Comparison of ENCODE assay signal across 18 cellular contexts in the genomic region with DNA sequence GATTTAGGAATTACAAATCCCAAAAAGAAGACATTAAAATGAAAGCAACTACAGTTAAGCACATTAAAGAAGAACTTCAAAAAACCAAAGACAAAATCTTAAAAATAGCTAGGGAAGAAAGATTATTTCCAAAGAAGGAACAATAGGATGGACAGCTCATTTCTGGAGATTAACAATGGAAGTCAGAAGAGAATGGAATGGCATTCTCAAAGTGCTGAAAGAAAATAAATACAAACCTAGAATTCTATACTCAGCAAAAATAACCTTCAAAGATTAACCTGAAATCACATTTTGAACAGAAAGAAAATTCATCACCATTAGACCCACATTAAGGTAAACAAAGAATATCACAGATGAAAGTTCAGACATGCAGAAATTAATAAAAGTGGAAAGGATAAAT.
DNase-seq lines count a peak whose midpoint lies in the region; ATAC-seq, FAIRE-seq and TF ChIP-seq lines count a peak whose summit lies in the region.
"Had no signal": no experiment of that assay in that cellular context is flagged by ENCODE, and none has a peak within 500 bp of the region (broad histone marks: within the 10 kb centered on the region; RNA-seq: fewer than 3 reads in every experiment).

No MANE protein-coding gene starts in this region.

- no peaks in the 10 kb centered on the region for H3K4me1 ChIP-seq in GM23248 (ENCODE audit: insufficient read depth)
- no peaks in the 10 kb centered on the region for H3K4me1 ChIP-seq in prostate gland (replicated peaks)

- no peak for TF ChIP-seq POLR2A in prostate gland (IDR thresholded peaks at IDR 0.05)

- no peak for TF ChIP-seq CTCF in prostate gland (IDR thresholded peaks at IDR 0.05)

- H2AFZ ChIP-seq in GM23248, result no peak overlapping the region

- H3K27me3 Mint-ChIP-seq in activated CD8-positive, alpha-beta T cell treated with anti-CD3 and anti-CD28 coated beads, Interleukin-2, amount 10 ng/mL, durations not matched to agents 7 days and 5 days (ENCODE audit: low read depth), result no peaks in the 10 kb centered on the region
- H3K27me3 Mint-ChIP-seq: CD8-positive, alpha-beta memory T cell had no signal

- H3K9me3 Mint-ChIP-seq in activated CD8-positive, alpha-beta T cell treated with anti-CD3 and anti-CD28 coated beads, Interleukin-2, amount 10 ng/mL, durations not matched to agents 7 days and 5 days (ENCODE audit: insufficient read depth), result peaks cover 37% of the 10 kb centered on the region

- no peaks in the 10 kb centered on the region for H3K79me2 ChIP-seq in GM23248 (ENCODE audit: insufficient read depth)

- H4K20me1 ChIP-seq in GM23248 (ENCODE audit: insufficient read depth), result no peaks in the 10 kb centered on the region

- intact Hi-C loops in prostate gland (cut with DNase I), result no loop called here

- H3K9me3 ChIP-seq in GM23248 (ENCODE audit: low read depth) (peaks cover 3% of the 10 kb centered on the region), prostate gland (no peaks in the 10 kb centered on the region)

- H3K27ac Mint-ChIP-seq in activated CD8-positive, alpha-beta T cell treated with anti-CD3 and anti-CD28 coated beads, Interleukin-2, amount 10 ng/mL, durations not matched to agents 7 days and 5 days, result no peak overlapping the region

- in situ Hi-C loops in GM23248 (cut with MboI), result no loop called here

- H3F3A ChIP-seq in GM23248 (ENCODE audit: insufficient read depth), result no peaks in the 10 kb centered on the region

- no peak overlapping the region for H3K27ac ChIP-seq in GM23248
- H3K27ac ChIP-seq in prostate gland, result no peak overlapping the region
- H3K27ac ChIP-seq: SK-N-MC had no signal

- H3K4me2 ChIP-seq in GM23248 (ENCODE audit: unreplicated experiment), result no peak overlapping the region

- no peak for ATAC-seq in activated CD8-positive, alpha-beta T cell treated with anti-CD3 and anti-CD28 coated beads, Interleukin-2, amount 10 ng/mL, durations not matched to agents 7 days and 5 days

- H3K36me3 Mint-ChIP-seq in activated CD8-positive, alpha-beta T cell treated with anti-CD3 and anti-CD28 coated beads, Interleukin-2, amount 10 ng/mL, durations not matched to agents 7 days and 5 days (ENCODE audit: low read depth), result peaks cover 57% of the 10 kb centered on the region

- H3K9ac ChIP-seq in GM23248, result no peak overlapping the region

- FAIRE-seq in A204.1 (lab: Jason Lieb, UNC) (peak; percentile 53), TTC549 (lab: Jason Lieb, UNC) (peak; percentile 34), endometrium (lab: Jason Lieb, UNC) (peak; percentile 12)

- H3K4me1 Mint-ChIP-seq in activated CD8-positive, alpha-beta T cell treated with anti-CD3 and anti-CD28 coated beads, Interleukin-2, amount 10 ng/mL, durations not matched to agents 7 days and 5 days (ENCODE audit: low read depth), result no peaks in the 10 kb centered on the region

- POLR2A ChIA-PET in activated CD8-positive, alpha-beta T cell treated with anti-CD3 and anti-CD28 coated beads, Interleukin-2, amount 10 ng/mL, durations not matched to agents 7 days and 5 days (lab: Charles Lee), result no interaction called here

- 0 out of 2 replicates have a peak, but pooled peaks cover 6% of the 10 kb centered on the region for H3K36me3 ChIP-seq in GM23248 (ENCODE audit: low read depth)
- peaks cover 0 to 2% of the 10 kb centered on the region in 2 donors for H3K36me3 ChIP-seq in prostate gland

- no peaks in the 10 kb centered on the region for H3K9me2 ChIP-seq in GM23248 (ENCODE audit: insufficient read depth)

- H3K4me3 ChIP-seq in GM23248, result no peak overlapping the region
- no peak overlapping the region for H3K4me3 ChIP-seq in prostate gland
- H3K4me3 ChIP-seq: MG63, SK-N-MC had no signal

- CTCF ChIA-PET in activated CD8-positive, alpha-beta T cell treated with anti-CD3 and anti-CD28 coated beads, Interleukin-2, amount 10 ng/mL, durations not matched to agents 7 days and 5 days (lab: Charles Lee), result interaction anchor here (0.7 kb wide), 1 partner anchor 173 kb away, joined by 3 read pairs; no protein-coding TSS in a partner anchor

- H3K27me3 ChIP-seq in GM23248 (replicated peaks; ENCODE audit: insufficient read depth) (no peaks in the 10 kb centered on the region), prostate gland (replicated peaks; ENCODE audit: insufficient read depth) (no peaks in the 10 kb centered on the region)
- H3K27me3 ChIP-seq: MG63 had no signal

- DNase-seq in GM23248 (peak; percentile 19), prostate gland (ENCODE audit: low spot score) (no peak)
- no peak for DNase-seq in activated CD8-positive, alpha-beta T cell treated with anti-CD3 and anti-CD28 coated beads, Interleukin-2, amount 10 ng/mL, durations not matched to agents 7 days and 5 days
- no peak for DNase-seq in stimulated activated CD8-positive, alpha-beta memory T cell treated with anti-CD3 and anti-CD28 coated beads, Interleukin-4, amount 100 ng/mL, for 48 hours
- DNase-seq: ACHN; C1 segment of cervical spinal cord; CD8-positive, alpha-beta memory T cell; DMS79; H7; MG63; NCI-H1105; NCI-H2081; NK-92 treated with Interleukin-12 subunit alpha and Interleukin-12 subunit beta, amount 100 ng/mL, for 24 hours; SHP77 had no signal

- H3K4me3 Mint-ChIP-seq in activated CD8-positive, alpha-beta T cell treated with anti-CD3 and anti-CD28 coated beads, Interleukin-2, amount 10 ng/mL, durations not matched to agents 7 days and 5 days, result no peak overlapping the region
